24 cellular contexts compared by ENCODE assay signal in the genomic region with DNA sequence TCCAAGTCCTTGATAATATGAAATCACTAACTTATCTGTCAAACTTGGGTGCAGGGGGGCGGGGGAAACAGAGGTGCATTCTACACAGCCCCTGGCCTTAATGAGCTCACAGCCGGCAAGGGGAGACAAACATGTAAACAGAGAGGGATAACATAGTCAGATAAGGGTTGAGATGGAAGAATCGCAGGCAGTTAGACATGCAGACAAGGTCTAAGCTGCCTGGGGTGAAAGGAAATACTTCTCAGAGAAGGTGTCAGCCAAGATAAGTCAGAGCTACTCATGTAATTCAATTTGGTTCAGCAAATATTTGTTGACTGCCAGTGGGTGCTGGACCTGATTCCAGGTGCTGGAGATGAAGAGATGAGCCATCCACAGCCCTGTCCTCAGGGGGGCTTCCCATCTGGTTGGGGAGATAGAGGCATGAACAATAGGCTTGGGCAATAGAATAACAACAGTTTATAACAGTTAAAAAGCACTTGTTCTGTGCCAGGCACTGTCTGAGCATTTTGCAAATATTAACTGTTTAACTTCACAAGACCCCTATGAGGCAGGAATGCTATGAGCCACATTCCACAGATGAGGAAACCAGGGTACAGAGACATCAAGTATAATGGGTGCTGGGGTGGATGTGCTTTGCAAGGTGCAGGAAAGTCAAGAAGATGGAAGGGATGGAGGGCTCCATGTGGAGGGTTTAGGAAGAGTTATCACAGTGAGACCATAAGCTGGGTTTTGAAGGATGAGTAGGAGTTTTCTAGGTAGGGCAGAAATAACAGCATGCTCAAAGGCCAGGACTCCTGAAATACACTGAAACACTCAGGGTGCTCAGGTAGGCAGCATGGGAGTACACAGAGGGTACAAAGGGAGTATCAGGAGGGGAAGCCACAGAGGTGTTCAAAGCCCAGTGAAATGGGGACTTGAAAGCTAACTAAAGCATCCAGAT.
A peak's percentile ranks its signal among the peaks of the same experiment; 100 is the strongest.
DNase-seq lines count a peak whose midpoint lies in the region; ATAC-seq and TF ChIP-seq lines count a peak whose summit lies in the region.
"Had no signal": no experiment of that assay in that cellular context is flagged by ENCODE, and none has a peak within 500 bp of the region (broad histone marks: within the 10 kb centered on the region; RNA-seq: fewer than 3 reads in every experiment).

No MANE protein-coding gene starts in this region.

- H3K9me3 Mint-ChIP-seq in endodermal cell, result peaks cover 39% of the 10 kb centered on the region
- no peaks in the 10 kb centered on the region for H3K9me3 Mint-ChIP-seq in activated CD4-positive, alpha-beta memory T cell treated with anti-CD3 and anti-CD28 coated beads for 36 hours
- H3K9me3 Mint-ChIP-seq: CD4-positive, alpha-beta T cell; CD8-positive, alpha-beta T cell had no signal

- no peak for TF ChIP-seq CTCF in HEK293 (tag by site-specific recombination; IDR thresholded peaks at IDR 0.05)
- TF ChIP-seq CTCF in endodermal cell (conservative IDR thresholded peaks at IDR 0.05), result no peak

- no peaks in the 10 kb centered on the region for H3K36me3 Mint-ChIP-seq in endodermal cell (ENCODE audit: low read depth)
- H3K36me3 Mint-ChIP-seq in activated CD4-positive, alpha-beta memory T cell treated with anti-CD3 and anti-CD28 coated beads for 36 hours, result no peaks in the 10 kb centered on the region
- H3K36me3 Mint-ChIP-seq: CD8-positive, alpha-beta T cell had no signal

- H3K36me3 ChIP-seq in HEK293 (ENCODE audit: control insufficient read depth in 2 of 2, insufficient read depth in 1 of 2, low read length in 2 of 2), result no peaks in the 10 kb centered on the region
- no peaks in the 10 kb centered on the region for H3K36me3 ChIP-seq in endodermal cell (ENCODE audit: control insufficient read depth, insufficient read depth, low read length)
- H3K36me3 ChIP-seq: BLaER1 treated with 17β-estradiol and CSF1 and Interleukin-3, amounts not matched to agents 10 nM and 100 nM had no signal

- ATAC-seq in SK-N-SH treated with all-trans-retinoic acid at 6 μM for 48 hours, result no peak
- ATAC-seq: A549; CD8-positive, alpha-beta T cell; GM12878 had no signal

- no peaks in the 10 kb centered on the region for H3K27me3 ChIP-seq in endodermal cell (ENCODE audit: control insufficient read depth, insufficient read depth, low read length, poor library complexity, severe bottlenecking)
- H3K27me3 ChIP-seq: BLaER1 treated with 17β-estradiol and CSF1 and Interleukin-3, amounts not matched to agents 10 nM and 100 nM had no signal

- 24 to 44% methylated on average over 3 of the region's 3 CpGs for WGBS in endodermal cell (ENCODE audit: insufficient coverage in 1 of 2, insufficient read length in 1 of 2), 2 experiments

- peak overlapping the region; percentile 44 for H3K27ac Mint-ChIP-seq in endodermal cell
- H3K27ac Mint-ChIP-seq in activated CD4-positive, alpha-beta memory T cell treated with anti-CD3 and anti-CD28 coated beads for 36 hours, result no peak overlapping the region
- H3K27ac Mint-ChIP-seq: B cell; CD4-positive, alpha-beta T cell; CD8-positive, alpha-beta T cell had no signal

- no peak overlapping the region for H3K4me3 ChIP-seq in HEK293 (ENCODE audit: low read depth, low read length)
- H3K4me3 ChIP-seq in endodermal cell (ENCODE audit: low read length), result peak overlapping the region; percentile 60
- H3K4me3 ChIP-seq: A549; BLaER1 treated with 17β-estradiol and CSF1 and Interleukin-3, amounts not matched to agents 10 nM and 100 nM; GM12878 had no signal

- peaks cover 21% of the 10 kb centered on the region for H3K4me1 Mint-ChIP-seq in endodermal cell
- no peaks in the 10 kb centered on the region for H3K4me1 Mint-ChIP-seq in activated CD4-positive, alpha-beta memory T cell treated with anti-CD3 and anti-CD28 coated beads for 36 hours (ENCODE audit: low read depth)
- H3K4me1 Mint-ChIP-seq: B cell had no signal

- DNase-seq in endodermal cell (peak; percentile 92), mesenteric fat pad (ENCODE audit: low spot score) (peak; percentile 18), hippocampal formation (lab: John Stamatoyannopoulos, UW) (no peak)
- no peak for DNase-seq in central memory CD4-positive, alpha-beta T cell
- DNase-seq in activated CD4-positive, alpha-beta memory T cell treated with anti-CD3 and anti-CD28 coated beads for 36 hours, result no peak
- DNase-seq: AML-193; Caco-2; CD4-positive, alpha-beta T cell; CD8-positive, alpha-beta T cell; DMS 273 treated with DMSO at 0.1 percent for 48 hours; DMS153; DMS53; DMS79; DND-41; EL; GDM1 had no signal

- H3K27ac ChIP-seq in HEK293 (ENCODE audit: extremely low read depth, low read depth, low read length), result no peak overlapping the region
- no peak overlapping the region for H3K27ac ChIP-seq in endodermal cell (ENCODE audit: low read depth, low read length)
- H3K27ac ChIP-seq: 22Rv1; A549; BLaER1 treated with 17β-estradiol and CSF1 and Interleukin-3, amounts not matched to agents 10 nM and 100 nM; C4-2B had no signal

- POLR2A ChIA-PET in HEK293 (lab: Yijun Ruan, JAX), result no interaction called here
- POLR2A ChIA-PET in activated CD4-positive, alpha-beta memory T cell treated with anti-CD3 and anti-CD28 coated beads for 36 hours (lab: Charles Lee), result no interaction called here

- H3K27me3 Mint-ChIP-seq in endodermal cell (ENCODE audit: insufficient read depth), result peaks cover 4% of the 10 kb centered on the region
- peaks cover 13% of the 10 kb centered on the region for H3K27me3 Mint-ChIP-seq in activated CD4-positive, alpha-beta memory T cell treated with anti-CD3 and anti-CD28 coated beads for 36 hours

- CTCF ChIA-PET in HEK293 (lab: Yijun Ruan, JAX), result no interaction called here
- CTCF ChIA-PET in activated CD4-positive, alpha-beta memory T cell treated with anti-CD3 and anti-CD28 coated beads for 36 hours (lab: Charles Lee), result interaction anchor here (0.8 kb wide), 1 partner anchor 8 kb away, joined by 3 read pairs; no protein-coding TSS in a partner anchor

- no peaks in the 10 kb centered on the region for H3K9me3 ChIP-seq in HEK293 (ENCODE audit: control insufficient read depth, insufficient read depth, low read depth, low read length)
- peaks cover 32% of the 10 kb centered on the region for H3K9me3 ChIP-seq in endodermal cell (ENCODE audit: control insufficient read depth, low read length)
- H3K9me3 ChIP-seq: Caco-2 had no signal

- H3K4me3 Mint-ChIP-seq in endodermal cell, result no peak overlapping the region
- no peak overlapping the region for H3K4me3 Mint-ChIP-seq in activated CD4-positive, alpha-beta memory T cell treated with anti-CD3 and anti-CD28 coated beads for 36 hours
- H3K4me3 Mint-ChIP-seq: B cell; CD4-positive, alpha-beta T cell; CD8-positive, alpha-beta T cell had no signal

- intact Hi-C loops in activated CD4-positive, alpha-beta memory T cell treated with anti-CD3 and anti-CD28 coated beads for 36 hours (cut with micrococcal nuclease), result no loop called here

- H3K9ac ChIP-seq in endodermal cell (ENCODE audit: extremely low read depth, low read length, poor library complexity, severe bottlenecking), result no peak overlapping the region
- H3K9ac ChIP-seq: BLaER1 treated with 17β-estradiol and CSF1 and Interleukin-3, amounts not matched to agents 10 nM and 100 nM had no signal

- no peaks in the 10 kb centered on the region for H3K4me1 ChIP-seq in HEK293 (ENCODE audit: control insufficient read depth, insufficient read depth, low read length)
- peaks cover 12% of the 10 kb centered on the region for H3K4me1 ChIP-seq in endodermal cell (ENCODE audit: control insufficient read depth, insufficient read depth, low read length)
- H3K4me1 ChIP-seq: A549; BLaER1 treated with 17β-estradiol and CSF1 and Interleukin-3, amounts not matched to agents 10 nM and 100 nM; Caco-2 had no signal

TF ChIP-seq in HEK293, 187 proteins besides CTCF, POLR2A, EP300 and RAD21:
- TF ChIP-seq KLF8 (tag by site-specific recombination; IDR thresholded peaks at IDR 0.05) (no peak), ZFP3 (tag by site-specific recombination; IDR thresholded peaks at IDR 0.05; ENCODE audit: low read depth) (peak; percentile 83)

TF ChIP-seq in SK-N-SH treated with all-trans-retinoic acid at 6 μM for 48 hours, 23 proteins besides CTCF, POLR2A, EP300 and RAD21:
- TF ChIP-seq BACH2 (CRISPR knock-in tag; IDR thresholded peaks at IDR 0.05; ENCODE audit: borderline replicate concordance) (no peak), TSHZ2 (CRISPR knock-in tag; IDR thresholded peaks at IDR 0.05) (no peak), ESRRG (CRISPR knock-in tag; IDR thresholded peaks at IDR 0.05) (no peak), CSDC2 (CRISPR knock-in tag; IDR thresholded peaks at IDR 0.05) (no peak), ISL1 (CRISPR knock-in tag; IDR thresholded peaks at IDR 0.05) (no peak), ZFP3 (CRISPR knock-in tag; IDR thresholded peaks at IDR 0.05) (peak; percentile 84; the same call in 1 of the 2 replicates)

Comparison
In these comparisons a context has a peak if more than half of its experiments do, and no peak if none do; other contexts are left out.
1. DNase-seq: peak in endodermal cell (single experiment) and mesenteric fat pad (single experiment); none in hippocampal formation (0 of 2), central memory CD4-positive, alpha-beta T cell (single experiment) and activated CD4-positive, alpha-beta memory T cell treated with anti-CD3 and anti-CD28 coated beads for 36 hours (single experiment).
2. Of the 2 proteins assayed by ChIP-seq in both HEK293 and SK-N-SH treated with all-trans-retinoic acid at 6 μM for 48 hours: peak only in HEK293: none; only in SK-N-SH treated with all-trans-retinoic acid at 6 μM for 48 hours: none; in both: ZFP3; in neither: 1.